Comparison of ENCODE assay signal across 1 cellular context in the genomic region with DNA sequence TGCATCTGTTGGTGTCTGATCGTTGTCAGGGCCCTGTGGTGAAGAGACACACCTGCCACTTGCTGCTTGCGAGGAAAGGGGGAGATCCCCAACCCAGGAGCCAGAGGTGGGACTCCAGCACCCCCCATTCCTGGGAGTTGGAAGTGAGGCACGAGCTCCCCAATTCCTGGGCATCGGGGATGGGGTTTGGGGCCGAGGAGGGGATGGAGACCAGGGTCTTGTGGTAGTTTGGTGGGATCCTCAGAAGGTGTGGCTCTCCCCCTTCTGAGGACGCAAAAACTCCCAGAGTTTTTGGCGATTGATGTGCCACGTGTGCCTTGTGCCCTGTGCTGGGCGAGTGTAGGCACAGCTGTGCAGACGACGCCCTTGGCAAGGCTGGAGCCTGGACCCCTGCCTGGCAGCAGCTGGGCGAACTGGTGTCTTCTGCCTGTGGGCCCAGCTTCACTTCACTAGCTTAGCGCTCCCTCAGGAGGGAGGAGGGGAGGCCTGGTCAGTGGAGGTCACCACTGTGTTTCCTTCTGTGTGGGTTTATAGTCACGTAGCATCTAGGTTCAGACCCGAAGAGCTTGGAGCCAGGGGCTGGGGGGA.
TF ChIP-seq lines count a peak whose summit lies in the region.

No MANE protein-coding gene starts in this region.

TF ChIP-seq in WTC11, 78 proteins besides CTCF, POLR2A, EP300 and RAD21 (continued from another document):
- TF ChIP-seq, protein P1, sequence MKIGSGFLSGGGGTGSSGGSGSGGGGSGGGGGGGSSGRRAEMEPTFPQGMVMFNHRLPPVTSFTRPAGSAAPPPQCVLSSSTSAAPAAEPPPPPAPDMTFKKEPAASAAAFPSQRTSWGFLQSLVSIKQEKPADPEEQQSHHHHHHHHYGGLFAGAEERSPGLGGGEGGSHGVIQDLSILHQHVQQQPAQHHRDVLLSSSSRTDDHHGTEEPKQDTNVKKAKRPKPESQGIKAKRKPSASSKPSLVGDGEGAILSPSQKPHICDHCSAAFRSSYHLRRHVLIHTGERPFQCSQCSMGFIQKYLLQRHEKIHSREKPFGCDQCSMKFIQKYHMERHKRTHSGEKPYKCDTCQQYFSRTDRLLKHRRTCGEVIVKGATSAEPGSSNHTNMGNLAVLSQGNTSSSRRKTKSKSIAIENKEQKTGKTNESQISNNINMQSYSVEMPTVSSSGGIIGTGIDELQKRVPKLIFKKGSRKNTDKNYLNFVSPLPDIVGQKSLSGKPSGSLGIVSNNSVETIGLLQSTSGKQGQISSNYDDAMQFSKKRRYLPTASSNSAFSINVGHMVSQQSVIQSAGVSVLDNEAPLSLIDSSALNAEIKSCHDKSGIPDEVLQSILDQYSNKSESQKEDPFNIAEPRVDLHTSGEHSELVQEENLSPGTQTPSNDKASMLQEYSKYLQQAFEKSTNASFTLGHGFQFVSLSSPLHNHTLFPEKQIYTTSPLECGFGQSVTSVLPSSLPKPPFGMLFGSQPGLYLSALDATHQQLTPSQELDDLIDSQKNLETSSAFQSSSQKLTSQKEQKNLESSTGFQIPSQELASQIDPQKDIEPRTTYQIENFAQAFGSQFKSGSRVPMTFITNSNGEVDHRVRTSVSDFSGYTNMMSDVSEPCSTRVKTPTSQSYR (CRISPR knock-in tag; IDR thresholded peaks at IDR 0.05), result no peak
- TF ChIP-seq SMAD4 (CRISPR knock-in tag; IDR thresholded peaks at IDR 0.05) (no peak), OVOL2 (CRISPR knock-in tag; IDR thresholded peaks at IDR 0.05; ENCODE audit: borderline replicate concordance) (no peak), FOXP1 (CRISPR knock-in tag; IDR thresholded peaks at IDR 0.05; ENCODE audit: borderline replicate concordance) (no peak), ZNF317 (CRISPR knock-in tag; IDR thresholded peaks at IDR 0.05; ENCODE audit: borderline replicate concordance, low read depth) (no peak)
- TF ChIP-seq, protein P2, sequence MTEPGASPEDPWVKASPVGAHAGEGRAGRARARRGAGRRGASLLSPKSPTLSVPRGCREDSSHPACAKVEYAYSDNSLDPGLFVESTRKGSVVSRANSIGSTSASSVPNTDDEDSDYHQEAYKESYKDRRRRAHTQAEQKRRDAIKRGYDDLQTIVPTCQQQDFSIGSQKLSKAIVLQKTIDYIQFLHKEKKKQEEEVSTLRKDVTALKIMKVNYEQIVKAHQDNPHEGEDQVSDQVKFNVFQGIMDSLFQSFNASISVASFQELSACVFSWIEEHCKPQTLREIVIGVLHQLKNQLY (CRISPR knock-in tag; IDR thresholded peaks at IDR 0.05), result no peak
- TF ChIP-seq, protein P3, sequence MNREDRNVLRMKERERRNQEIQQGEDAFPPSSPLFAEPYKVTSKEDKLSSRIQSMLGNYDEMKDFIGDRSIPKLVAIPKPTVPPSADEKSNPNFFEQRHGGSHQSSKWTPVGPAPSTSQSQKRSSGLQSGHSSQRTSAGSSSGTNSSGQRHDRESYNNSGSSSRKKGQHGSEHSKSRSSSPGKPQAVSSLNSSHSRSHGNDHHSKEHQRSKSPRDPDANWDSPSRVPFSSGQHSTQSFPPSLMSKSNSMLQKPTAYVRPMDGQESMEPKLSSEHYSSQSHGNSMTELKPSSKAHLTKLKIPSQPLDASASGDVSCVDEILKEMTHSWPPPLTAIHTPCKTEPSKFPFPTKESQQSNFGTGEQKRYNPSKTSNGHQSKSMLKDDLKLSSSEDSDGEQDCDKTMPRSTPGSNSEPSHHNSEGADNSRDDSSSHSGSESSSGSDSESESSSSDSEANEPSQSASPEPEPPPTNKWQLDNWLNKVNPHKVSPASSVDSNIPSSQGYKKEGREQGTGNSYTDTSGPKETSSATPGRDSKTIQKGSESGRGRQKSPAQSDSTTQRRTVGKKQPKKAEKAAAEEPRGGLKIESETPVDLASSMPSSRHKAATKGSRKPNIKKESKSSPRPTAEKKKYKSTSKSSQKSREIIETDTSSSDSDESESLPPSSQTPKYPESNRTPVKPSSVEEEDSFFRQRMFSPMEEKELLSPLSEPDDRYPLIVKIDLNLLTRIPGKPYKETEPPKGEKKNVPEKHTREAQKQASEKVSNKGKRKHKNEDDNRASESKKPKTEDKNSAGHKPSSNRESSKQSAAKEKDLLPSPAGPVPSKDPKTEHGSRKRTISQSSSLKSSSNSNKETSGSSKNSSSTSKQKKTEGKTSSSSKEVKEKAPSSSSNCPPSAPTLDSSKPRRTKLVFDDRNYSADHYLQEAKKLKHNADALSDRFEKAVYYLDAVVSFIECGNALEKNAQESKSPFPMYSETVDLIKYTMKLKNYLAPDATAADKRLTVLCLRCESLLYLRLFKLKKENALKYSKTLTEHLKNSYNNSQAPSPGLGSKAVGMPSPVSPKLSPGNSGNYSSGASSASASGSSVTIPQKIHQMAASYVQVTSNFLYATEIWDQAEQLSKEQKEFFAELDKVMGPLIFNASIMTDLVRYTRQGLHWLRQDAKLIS (CRISPR knock-in tag; IDR thresholded peaks at IDR 0.05; ENCODE audit: borderline replicate concordance), result no peak
TF ChIP-seq in WTC11: peak in this region for 0.
